Comparison of ENCODE assay signal across 24 cellular contexts in the genomic region with DNA sequence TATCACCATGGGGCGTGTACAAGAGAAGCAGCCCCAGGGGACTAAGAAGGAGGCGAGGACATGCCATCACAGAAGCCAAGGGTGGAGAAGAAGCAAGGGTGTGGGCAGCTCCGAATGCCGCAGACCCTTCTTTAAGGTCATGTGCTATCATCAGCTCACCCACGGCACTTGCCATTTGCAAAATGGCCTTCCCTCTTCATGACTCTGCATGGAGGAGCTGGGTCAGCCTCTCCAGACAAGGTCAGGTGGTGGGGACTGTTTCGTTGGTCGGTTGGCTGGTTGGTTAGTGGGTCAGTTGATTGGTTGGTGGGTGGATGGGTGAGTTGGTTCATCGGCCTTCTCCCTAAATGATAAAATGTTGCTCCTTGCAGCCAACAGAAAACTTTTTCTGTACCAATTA.
A peak's percentile ranks its signal among the peaks of the same experiment; 100 is the strongest.
DNase-seq lines count a peak whose midpoint lies in the region; ATAC-seq and TF ChIP-seq lines count a peak whose summit lies in the region.
"Had no signal": no experiment of that assay in that cellular context is flagged by ENCODE, and none has a peak within 500 bp of the region (broad histone marks: within the 10 kb centered on the region; RNA-seq: fewer than 3 reads in every experiment).

No MANE protein-coding gene starts in this region.

- H3K9me3 Mint-ChIP-seq in GM23338: peaks cover 98% of the 10 kb centered on the region
- H3K9me3 Mint-ChIP-seq: CD4-positive, CD25-positive, alpha-beta regulatory T cell; CD8-positive, alpha-beta memory T cell had no signal

- intact Hi-C loops in Right ventricle myocardium inferior (cut with DNase I) (no loop called here), Right ventricle myocardium superior (cut with DNase I) (no loop called here), posterior vena cava (cut with DNase I) (no loop called here), tibial artery (cut with DNase I; ENCODE audit: low total_unique reads) (no loop called here)

- no peak overlapping the region for H3K4me2 ChIP-seq in GM23338
- H3K4me2 ChIP-seq: BLaER1 treated with 17β-estradiol and CSF1 and Interleukin-3, amounts not matched to agents 10 nM and 100 nM had no signal

- no peak for TF ChIP-seq POLR2A in Peyer's patch (IDR thresholded peaks at IDR 0.05)

- no peaks in the 10 kb centered on the region for H3K4me1 Mint-ChIP-seq in GM23338
- H3K4me1 Mint-ChIP-seq: B cell; CD4-positive, CD25-positive, alpha-beta regulatory T cell; CD8-positive, alpha-beta memory T cell had no signal

- H3F3A ChIP-seq in GM23338 (replicated peaks; ENCODE audit: low read depth): no peaks in the 10 kb centered on the region

- H3K27ac ChIP-seq in Peyer's patch: no peak overlapping the region
- no peak overlapping the region for H3K27ac ChIP-seq in tibial artery
- no peak overlapping the region for H3K27ac ChIP-seq in GM23338 (ENCODE audit: low read depth)
- H3K27ac ChIP-seq: BLaER1 treated with 17β-estradiol and CSF1 and Interleukin-3, amounts not matched to agents 10 nM and 100 nM; HL-60 had no signal

- no peak for ATAC-seq in Right ventricle myocardium inferior
- ATAC-seq in Right ventricle myocardium superior (ENCODE audit: poor library complexity): no peak
- ATAC-seq in GM18867 (IDR thresholded peaks at IDR 0.05; ENCODE audit: unreplicated experiment): no peak
- no peak for ATAC-seq in GM23338
- ATAC-seq: HCT116 had no signal

- DNase-seq in Right ventricle myocardium inferior (ENCODE audit: missing footprints): peak; percentile 17
- DNase-seq in Right ventricle myocardium superior: no peak
- DNase-seq in Peyer's patch: peak in 2 of 3 donors; percentile 9 to 21
- DNase-seq in posterior vena cava (ENCODE audit: low spot score): peak; percentile 42
- peak; percentile 5 to 34 for DNase-seq in tibial artery
- no peak for DNase-seq in glomerular visceral epithelial cell (ENCODE audit: extremely low spot score)
- DNase-seq in GM23338 (ENCODE audit: low spot score): no peak
- DNase-seq: 8988T; CD4-positive, CD25-positive, alpha-beta regulatory T cell; CD8-positive, alpha-beta memory T cell; COR-L47; DMS 273 treated with DMSO at 0.1 percent for 48 hours; DMS53; DND-41; EL; GOT3; H7; HFFc6; IMR-90 had no signal

- H3K79me2 ChIP-seq in GM23338 (replicated peaks; ENCODE audit: insufficient read depth): no peaks in the 10 kb centered on the region

- H3K36me3 Mint-ChIP-seq in GM23338 (ENCODE audit: low read depth): peaks cover 38% of the 10 kb centered on the region
- H3K36me3 Mint-ChIP-seq: CD4-positive, CD25-positive, alpha-beta regulatory T cell; CD8-positive, alpha-beta memory T cell had no signal

- H3K4me1 ChIP-seq in Peyer's patch (no peaks in the 10 kb centered on the region), tibial artery (no peaks in the 10 kb centered on the region), GM23338 (ENCODE audit: insufficient read depth) (no peaks in the 10 kb centered on the region)

- H3K36me3 ChIP-seq in Peyer's patch (no peaks in the 10 kb centered on the region), tibial artery (no peaks in the 10 kb centered on the region), GM23338 (ENCODE audit: insufficient read depth) (0 out of 2 replicates have a peak, but pooled peaks cover 6% of the 10 kb centered on the region)
- H3K36me3 ChIP-seq: BLaER1 treated with 17β-estradiol and CSF1 and Interleukin-3, amounts not matched to agents 10 nM and 100 nM had no signal

- H3K9me3 ChIP-seq in Peyer's patch: no peaks in the 10 kb centered on the region
- no peaks in the 10 kb centered on the region for H3K9me3 ChIP-seq in tibial artery
- H3K9me3 ChIP-seq: BLaER1 treated with 17β-estradiol and CSF1 and Interleukin-3, amounts not matched to agents 10 nM and 100 nM had no signal

- H3K4me3 Mint-ChIP-seq in GM23338: no peak overlapping the region
- H3K4me3 Mint-ChIP-seq: B cell; CD4-positive, CD25-positive, alpha-beta regulatory T cell; CD8-positive, alpha-beta memory T cell; HFFc6 had no signal

- no peaks in the 10 kb centered on the region for H4K20me1 ChIP-seq in GM23338 (replicated peaks; ENCODE audit: insufficient read depth)
- H4K20me1 ChIP-seq: BLaER1 treated with 17β-estradiol and CSF1 and Interleukin-3, amounts not matched to agents 10 nM and 100 nM had no signal

- H3K9me2 ChIP-seq in GM23338 (ENCODE audit: insufficient read depth): no peaks in the 10 kb centered on the region

- H3K4me3 ChIP-seq in Peyer's patch (no peak overlapping the region), tibial artery (no peak overlapping the region), GM23338 (no peak overlapping the region)
- H3K4me3 ChIP-seq: BLaER1 treated with 17β-estradiol and CSF1 and Interleukin-3, amounts not matched to agents 10 nM and 100 nM had no signal

- H3K27me3 ChIP-seq in Peyer's patch: no peaks in the 10 kb centered on the region
- peaks cover 0 to 20% of the 10 kb centered on the region in 2 donors for H3K27me3 ChIP-seq in tibial artery
- no peaks in the 10 kb centered on the region for H3K27me3 ChIP-seq in GM23338 (ENCODE audit: insufficient read depth)
- H3K27me3 ChIP-seq: BLaER1 treated with 17β-estradiol and CSF1 and Interleukin-3, amounts not matched to agents 10 nM and 100 nM had no signal

- no peak overlapping the region for H3K27ac Mint-ChIP-seq in GM23338
- H3K27ac Mint-ChIP-seq: B cell; CD4-positive, CD25-positive, alpha-beta regulatory T cell; HFFc6 had no signal

- no peak for TF ChIP-seq CTCF in Peyer's patch (IDR thresholded peaks at IDR 0.05)
- no peak for TF ChIP-seq CTCF in tibial artery (IDR thresholded peaks at IDR 0.05)
- TF ChIP-seq CTCF in GM23338 (conservative IDR thresholded peaks at IDR 0.05; ENCODE audit: low read depth in 2 of 2): no peak

- H3K27me3 Mint-ChIP-seq in GM23338 (ENCODE audit: insufficient read depth, low read depth, poor library complexity): peaks cover 8% of the 10 kb centered on the region
- H3K27me3 Mint-ChIP-seq: CD4-positive, CD25-positive, alpha-beta regulatory T cell; CD8-positive, alpha-beta memory T cell had no signal

- H2AFZ ChIP-seq in GM23338: no peak overlapping the region

TF ChIP-seq in GM23338, 12 proteins besides CTCF, POLR2A, EP300 and RAD21:
- no peak for TF ChIP-seq ZNF331 (CRISPR knock-in tag; IDR thresholded peaks at IDR 0.05; ENCODE audit: low read depth)

Comparison
In these comparisons a context has a peak if more than half of its experiments do, and no peak if none do; other contexts are left out.
1. DNase-seq: peak in Right ventricle myocardium inferior (single experiment), Peyer's patch (2 of 3), posterior vena cava (single experiment) and tibial artery (2 of 2); none in Right ventricle myocardium superior (single experiment), glomerular visceral epithelial cell (single experiment) and GM23338 (single experiment).